In the genomic region with DNA sequence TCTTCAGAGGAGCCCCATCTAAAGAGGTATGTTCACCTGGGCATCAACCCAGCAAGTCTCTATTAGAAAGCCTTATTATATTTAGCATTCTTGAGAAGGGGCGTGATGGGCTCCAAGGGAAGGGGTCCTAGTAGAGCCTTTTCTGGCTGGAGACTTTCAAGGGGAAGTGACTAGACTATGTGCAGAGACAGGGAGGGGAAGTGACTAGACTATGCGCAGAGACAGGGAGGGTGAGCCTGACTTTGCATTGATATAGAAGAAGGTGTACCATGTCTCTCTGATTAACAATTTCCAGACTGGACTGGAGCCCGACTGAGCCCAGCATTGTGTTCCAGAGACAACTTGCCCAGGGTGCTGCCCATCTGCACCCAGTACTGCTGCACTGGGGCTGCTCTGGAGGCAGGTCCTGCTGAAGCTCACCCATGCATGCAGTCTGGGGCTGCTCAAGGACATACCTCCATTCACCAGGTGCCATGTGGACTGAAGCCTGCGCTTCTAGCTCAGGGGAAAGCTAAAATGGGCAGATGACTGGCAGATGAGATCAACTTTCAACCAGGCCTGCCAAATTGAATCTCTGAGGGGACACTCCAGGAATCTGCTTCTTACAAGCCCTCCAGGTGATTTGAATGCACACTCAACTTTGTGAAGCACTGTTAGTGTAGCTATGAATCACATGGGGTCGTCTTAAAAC, we compare ENCODE assay signal across 13 cellular contexts.
A peak's percentile ranks its signal among the peaks of the same experiment; 100 is the strongest.
DNase-seq lines count a peak whose midpoint lies in the region; ATAC-seq lines count a peak whose summit lies in the region.
"Had no signal": no experiment of that assay in that cellular context is flagged by ENCODE, and none has a peak within 500 bp of the region (broad histone marks: within the 10 kb centered on the region; RNA-seq: fewer than 3 reads in every experiment).

No MANE protein-coding gene starts in this region.

- DNase-seq in T-helper 2 cell treated with Interferon-gamma antibody and Interleukin-4, amounts not matched to agents 5 μg/mL and 100 μg/mL, for 36 hours (ENCODE audit: low spot score) = no peak
- DNase-seq in T-helper 2 cell (no peak), NCI-H128 (lab: John Stamatoyannopoulos, UW; ENCODE audit: unreplicated experiment) (peak; percentile 64)
- DNase-seq in stimulated activated naive B cell treated with anti-CD40 and anti-IgM and Interleukin-4, amounts not matched to agents 10 μg/mL and 1 μg/mL and 100 μg/mL, for 72 hours = no peak
- DNase-seq: activated gamma-delta T cell; hippocampal formation; left lung; stimulated activated naive CD4-positive, alpha-beta T cell treated with Interleukin-2 at 50 U/mL for 16 hours; uterus had no signal

- peaks cover 15% of the 10 kb centered on the region for H3K4me1 Mint-ChIP-seq in T-helper 2 cell treated with Interferon-gamma antibody and Interleukin-4, amounts not matched to agents 5 μg/mL and 100 μg/mL, for 36 hours (ENCODE audit: low read depth)
- peaks cover 30% of the 10 kb centered on the region for H3K4me1 Mint-ChIP-seq in activated naive CD8-positive, alpha-beta T cell (ENCODE audit: low read depth)
- peaks cover 4 to 6% of the 10 kb centered on the region in 2 donors for H3K4me1 Mint-ChIP-seq in stimulated activated naive B cell treated with anti-CD40 and anti-IgM and Interleukin-4, amounts not matched to agents 10 μg/mL and 1 μg/mL and 100 μg/mL, for 72 hours

- H3K36me3 Mint-ChIP-seq in T-helper 2 cell treated with Interferon-gamma antibody and Interleukin-4, amounts not matched to agents 5 μg/mL and 100 μg/mL, for 36 hours (ENCODE audit: low read depth) = peaks cover 36% of the 10 kb centered on the region
- peaks cover 31% of the 10 kb centered on the region for H3K36me3 Mint-ChIP-seq in activated naive CD8-positive, alpha-beta T cell
- H3K36me3 Mint-ChIP-seq in stimulated activated naive B cell treated with anti-CD40 and anti-IgM and Interleukin-4, amounts not matched to agents 10 μg/mL and 1 μg/mL and 100 μg/mL, for 72 hours = no peaks in the 10 kb centered on the region

- H3K4me3 Mint-ChIP-seq in T-helper 2 cell treated with Interferon-gamma antibody and Interleukin-4, amounts not matched to agents 5 μg/mL and 100 μg/mL, for 36 hours = no peak overlapping the region
- no peak overlapping the region for H3K4me3 Mint-ChIP-seq in activated naive CD8-positive, alpha-beta T cell
- H3K4me3 Mint-ChIP-seq in stimulated activated naive B cell treated with anti-CD40 and anti-IgM and Interleukin-4, amounts not matched to agents 10 μg/mL and 1 μg/mL and 100 μg/mL, for 72 hours = no peak overlapping the region

- H3K27me3 Mint-ChIP-seq in T-helper 2 cell treated with Interferon-gamma antibody and Interleukin-4, amounts not matched to agents 5 μg/mL and 100 μg/mL, for 36 hours (ENCODE audit: low read depth) = no peaks in the 10 kb centered on the region
- no peaks in the 10 kb centered on the region for H3K27me3 Mint-ChIP-seq in activated naive CD8-positive, alpha-beta T cell
- H3K27me3 Mint-ChIP-seq in stimulated activated naive B cell treated with anti-CD40 and anti-IgM and Interleukin-4, amounts not matched to agents 10 μg/mL and 1 μg/mL and 100 μg/mL, for 72 hours = no peaks in the 10 kb centered on the region

- peak overlapping the region; percentile 49 for H3K27ac Mint-ChIP-seq in T-helper 2 cell treated with Interferon-gamma antibody and Interleukin-4, amounts not matched to agents 5 μg/mL and 100 μg/mL, for 36 hours
- H3K27ac Mint-ChIP-seq in activated naive CD8-positive, alpha-beta T cell = peak overlapping the region; percentile 17
- no peak overlapping the region for H3K27ac Mint-ChIP-seq in stimulated activated naive B cell treated with anti-CD40 and anti-IgM and Interleukin-4, amounts not matched to agents 10 μg/mL and 1 μg/mL and 100 μg/mL, for 72 hours

- peak; percentile 33 to 40 for ATAC-seq in stimulated activated naive B cell treated with anti-CD40 and anti-IgM and Interleukin-4, amounts not matched to agents 10 μg/mL and 1 μg/mL and 100 μg/mL, for 72 hours (replicated peaks)
- ATAC-seq in HG02623 (IDR thresholded peaks at IDR 0.05; ENCODE audit: unreplicated experiment) (no peak), GM21737 (IDR thresholded peaks at IDR 0.05; ENCODE audit: unreplicated experiment) (no peak), HG02884 (IDR thresholded peaks at IDR 0.05; ENCODE audit: unreplicated experiment) (no peak)
- ATAC-seq: left lung had no signal

- no peaks in the 10 kb centered on the region for H3K9me3 Mint-ChIP-seq in T-helper 2 cell treated with Interferon-gamma antibody and Interleukin-4, amounts not matched to agents 5 μg/mL and 100 μg/mL, for 36 hours
- H3K9me3 Mint-ChIP-seq in activated naive CD8-positive, alpha-beta T cell (ENCODE audit: low read depth) = peaks cover 4% of the 10 kb centered on the region
- H3K9me3 Mint-ChIP-seq in stimulated activated naive B cell treated with anti-CD40 and anti-IgM and Interleukin-4, amounts not matched to agents 10 μg/mL and 1 μg/mL and 100 μg/mL, for 72 hours = no peaks in the 10 kb centered on the region

Comparison
In these comparisons a context has a peak if more than half of its experiments do, and no peak if none do; other contexts are left out.
1. ATAC-seq: peak in stimulated activated naive B cell treated with anti-CD40 and anti-IgM and Interleukin-4, amounts not matched to agents 10 μg/mL and 1 μg/mL and 100 μg/mL, for 72 hours (2 of 2); none in HG02623 (single experiment), GM21737 (single experiment) and HG02884 (single experiment).